In the genomic region with DNA sequence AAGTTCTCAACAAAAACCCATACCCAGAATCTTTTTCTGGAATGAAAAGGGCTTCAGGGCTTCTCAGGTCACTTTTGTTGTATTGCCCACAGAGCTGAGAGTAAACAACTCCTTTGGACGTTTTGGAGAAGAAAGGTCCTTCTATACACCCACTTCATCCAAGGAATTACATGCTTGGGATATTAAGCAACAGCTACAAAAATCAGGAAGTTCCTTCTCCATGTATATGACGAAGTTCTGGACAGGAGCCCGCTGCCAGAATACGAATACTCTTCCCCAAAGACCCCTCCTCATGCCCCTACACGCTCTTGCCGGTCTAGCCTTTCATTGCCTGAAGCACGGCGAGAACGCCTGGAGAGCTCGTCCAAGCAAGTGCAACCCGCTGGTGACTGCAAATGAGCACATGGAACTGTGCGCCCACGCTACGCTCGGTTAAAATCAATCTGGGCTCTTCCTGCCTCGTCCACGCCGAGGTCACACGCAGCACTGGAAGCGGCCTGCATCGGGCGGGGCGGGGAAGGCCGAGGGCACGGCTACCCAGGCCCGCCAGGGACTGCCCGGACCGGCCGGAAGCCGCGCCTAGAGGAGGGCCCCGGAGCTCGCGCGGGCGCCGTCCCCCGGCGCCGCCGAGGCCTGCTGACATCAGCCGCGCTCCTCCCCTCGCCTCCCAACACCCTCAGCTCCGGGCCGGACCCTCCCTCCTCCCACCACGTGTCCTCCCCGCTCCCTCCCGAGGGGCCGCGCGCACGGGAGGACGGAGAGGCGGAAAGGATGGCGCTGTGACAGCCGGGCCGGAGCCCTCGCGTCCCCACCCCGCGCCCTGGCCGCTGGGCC, we compare ENCODE assay signal across 8 cellular contexts. TPM values are rescaled to one million over a fixed set of nuclear protein-coding genes. Genes with fewer than 3 reads are reported as not detected.
A peak's percentile ranks its signal among the peaks of the same experiment; 100 is the strongest.
DNase-seq lines count a peak whose midpoint lies in the region; ATAC-seq and TF ChIP-seq lines count a peak whose summit lies in the region.

A gene with protein sequence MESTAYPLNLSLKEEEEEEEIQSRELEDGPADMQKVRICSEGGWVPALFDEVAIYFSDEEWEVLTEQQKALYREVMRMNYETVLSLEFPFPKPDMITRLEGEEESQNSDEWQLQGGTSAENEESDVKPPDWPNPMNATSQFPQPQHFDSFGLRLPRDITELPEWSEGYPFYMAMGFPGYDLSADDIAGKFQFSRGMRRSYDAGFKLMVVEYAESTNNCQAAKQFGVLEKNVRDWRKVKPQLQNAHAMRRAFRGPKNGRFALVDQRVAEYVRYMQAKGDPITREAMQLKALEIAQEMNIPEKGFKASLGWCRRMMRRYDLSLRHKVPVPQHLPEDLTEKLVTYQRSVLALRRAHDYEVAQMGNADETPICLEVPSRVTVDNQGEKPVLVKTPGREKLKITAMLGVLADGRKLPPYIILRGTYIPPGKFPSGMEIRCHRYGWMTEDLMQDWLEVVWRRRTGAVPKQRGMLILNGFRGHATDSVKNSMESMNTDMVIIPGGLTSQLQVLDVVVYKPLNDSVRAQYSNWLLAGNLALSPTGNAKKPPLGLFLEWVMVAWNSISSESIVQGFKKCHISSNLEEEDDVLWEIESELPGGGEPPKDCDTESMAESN (plus strand): TSS at position 710 of the 834 bp plus-strand sequence. CDS start 1,482 bp downstream, outside the sequence.

- no peaks in the 10 kb centered on the region for H3K9me3 Mint-ChIP-seq in activated T-helper 2 cell treated with anti-CD3 and anti-CD28 coated beads, Interferon-gamma antibody, Interleukin-2, Interleukin-4, amounts not matched to agents 10 μg/mL and 5 μg/mL and 100 μg/mL, durations not matched to agents 14 hours and 24 hours and 36 hours
- no peaks in the 10 kb centered on the region for H3K9me3 Mint-ChIP-seq in natural killer cell

- peak within 1 kb of the TSS; percentile 74 for H3K4me3 ChIP-seq in RWPE2 (ENCODE audit: severe bottlenecking)
- H3K4me3 ChIP-seq in fibroblast of mammary gland (ENCODE audit: control insufficient read depth, low read depth, low read length): peak within 1 kb of the TSS; percentile 59

- intact Hi-C loops in activated T-helper 2 cell treated with anti-CD3 and anti-CD28 coated beads, Interferon-gamma antibody, Interleukin-2, Interleukin-4, amounts not matched to agents 10 μg/mL and 5 μg/mL and 100 μg/mL, durations not matched to agents 14 hours and 24 hours and 36 hours (cut with micrococcal nuclease): loop anchor here (1.0 kb wide), 2 partner anchors 37 to 381 kb away; a partner anchor contains a TSS
- intact Hi-C loops in natural killer cell (cut with micrococcal nuclease): no loop called here

- H3K27me3 Mint-ChIP-seq in activated T-helper 2 cell treated with anti-CD3 and anti-CD28 coated beads, Interferon-gamma antibody, Interleukin-2, Interleukin-4, amounts not matched to agents 10 μg/mL and 5 μg/mL and 100 μg/mL, durations not matched to agents 14 hours and 24 hours and 36 hours (ENCODE audit: low read depth): peaks cover 9% of the 10 kb centered on the region
- peaks cover 0 to 9% of the 10 kb centered on the region in 2 donors for H3K27me3 Mint-ChIP-seq in natural killer cell (ENCODE audit: low read depth in 2 of 2)

- no peaks in the 10 kb centered on the region for H3K27me3 ChIP-seq in RWPE2 (ENCODE audit: insufficient read depth, poor library complexity, severe bottlenecking)

- peaks cover 52% of the 10 kb centered on the region for H3K4me1 Mint-ChIP-seq in activated T-helper 2 cell treated with anti-CD3 and anti-CD28 coated beads, Interferon-gamma antibody, Interleukin-2, Interleukin-4, amounts not matched to agents 10 μg/mL and 5 μg/mL and 100 μg/mL, durations not matched to agents 14 hours and 24 hours and 36 hours (ENCODE audit: low read depth)
- H3K4me1 Mint-ChIP-seq in natural killer cell: peaks cover 22 to 42% of the 10 kb centered on the region in 2 donors

- no peaks in the 10 kb centered on the region for H3K4me1 ChIP-seq in RWPE2 (ENCODE audit: insufficient read depth, poor library complexity, severe bottlenecking)

- peak within 1 kb of the TSS; percentile 94 for H3K4me3 Mint-ChIP-seq in activated T-helper 2 cell treated with anti-CD3 and anti-CD28 coated beads, Interferon-gamma antibody, Interleukin-2, Interleukin-4, amounts not matched to agents 10 μg/mL and 5 μg/mL and 100 μg/mL, durations not matched to agents 14 hours and 24 hours and 36 hours (ENCODE audit: low read depth)
- peak within 1 kb of the TSS; percentile 89 for H3K4me3 Mint-ChIP-seq in natural killer cell

- DNase-seq in EH (ENCODE audit: low read depth) (peak; percentile 91), GOT3 (lab: John Stamatoyannopoulos, UW) (peak; percentile 95), LHCN-M2 (ENCODE audit: low read depth) (peak; percentile 88), RWPE2 (ENCODE audit: low spot score) (peak; percentile 85), fibroblast of mammary gland (ENCODE audit: low read depth) (peak; percentile 85), natural killer cell (peak; percentile 73)
- DNase-seq in activated T-helper 2 cell treated with anti-CD3 and anti-CD28 coated beads, Interferon-gamma antibody, Interleukin-2, Interleukin-4, amounts not matched to agents 10 μg/mL and 5 μg/mL and 100 μg/mL, durations not matched to agents 14 hours and 24 hours and 36 hours (ENCODE audit: low spot score): peak; percentile 84
- DNase-seq in stimulated activated naive CD4-positive, alpha-beta T cell (lab: John Stamatoyannopoulos, UW): peak; percentile 65 to 76 (median 71)

- ATAC-seq in RWPE2 (ENCODE audit: low read depth) (peak; percentile 96), natural killer cell (peak; percentile 95 to 96 (median 96))

- TF ChIP-seq CTCF in RWPE2 (IDR thresholded peaks at IDR 0.05; ENCODE audit: poor library complexity, severe bottlenecking) (no peak), fibroblast of mammary gland (conservative IDR thresholded peaks at IDR 0.05; ENCODE audit: control insufficient read depth, insufficient read depth, low read depth, low read length) (no peak), natural killer cell (IDR thresholded peaks at IDR 0.05) (no peak)

- H3K27ac ChIP-seq in RWPE2 (ENCODE audit: poor library complexity, severe bottlenecking): peak within 1 kb of the TSS; percentile 60

- H3K36me3 Mint-ChIP-seq in activated T-helper 2 cell treated with anti-CD3 and anti-CD28 coated beads, Interferon-gamma antibody, Interleukin-2, Interleukin-4, amounts not matched to agents 10 μg/mL and 5 μg/mL and 100 μg/mL, durations not matched to agents 14 hours and 24 hours and 36 hours (ENCODE audit: low read depth): peaks cover 41% of the 10 kb centered on the region
- no peaks in the 10 kb centered on the region for H3K36me3 Mint-ChIP-seq in natural killer cell

- H3K36me3 ChIP-seq in RWPE2 (ENCODE audit: low read depth): peaks cover 35% of the 10 kb centered on the region

- H3K27ac Mint-ChIP-seq in activated T-helper 2 cell treated with anti-CD3 and anti-CD28 coated beads, Interferon-gamma antibody, Interleukin-2, Interleukin-4, amounts not matched to agents 10 μg/mL and 5 μg/mL and 100 μg/mL, durations not matched to agents 14 hours and 24 hours and 36 hours: peak within 1 kb of the TSS; percentile 97
- peak within 1 kb of the TSS; percentile 80 to 89 for H3K27ac Mint-ChIP-seq in natural killer cell

- no peaks in the 10 kb centered on the region for H3K9me3 ChIP-seq in RWPE2 (ENCODE audit: severe bottlenecking)

RNA-seq across cellular contexts. Expression of the gene that starts here (rescaled TPM):
- total RNA-seq in LHCN-M2 (2014; rRNA removed): 39.1 and 44.4 TPM in 2 replicates
- 10.9 TPM for polyA plus RNA-seq in LHCN-M2 (2012)
- 46.6 and 49.7 TPM in 2 replicates for total RNA-seq in activated T-helper 2 cell treated with anti-CD3 and anti-CD28 coated beads, Interferon-gamma antibody, Interleukin-2, Interleukin-4, amounts not matched to agents 10 μg/mL and 5 μg/mL and 100 μg/mL, durations not matched to agents 14 hours and 24 hours and 36 hours
- total RNA-seq in natural killer cell: 10 to 100 TPM; 14.2 to 19.7 (median 19.2) TPM

Comparison
In these comparisons a context has a peak if more than half of its experiments do, and no peak if none do; other contexts are left out.
1. Peak in every context shown above with its lines: DNase-seq, ATAC-seq, H3K4me3 ChIP-seq and H3K27ac ChIP-seq.